11 cellular contexts compared by ENCODE assay signal in genomic region chr1:151619489-151620093, GRCh38. TPM values are rescaled to one million over a fixed set of nuclear protein-coding genes. Genes with fewer than 3 reads are reported as not detected.
DNase-seq lines count a peak whose midpoint lies in the region; ATAC-seq, FAIRE-seq and TF ChIP-seq lines count a peak whose summit lies in the region.
"Had no signal": no experiment of that assay in that cellular context is flagged by ENCODE, and none has a peak within 500 bp of the region (broad histone marks: within the 10 kb centered on the region; RNA-seq: fewer than 3 reads in every experiment).

No MANE protein-coding gene starts in this region.

- intact Hi-C loops in endothelial cell of umbilical vein (cut with micrococcal nuclease), result no loop called here
- intact Hi-C loops in posterior cingulate gyrus (cut with DNase I), result no loop called here

- in situ Hi-C loops in GM13976 (cut with MboI; ENCODE audit: low sequenced_read_pairs, unreplicated experiment), result no loop called here

- TF ChIP-seq POLR2A in endothelial cell of umbilical vein (IDR thresholded peaks at IDR 0.05; ENCODE audit: low read depth, low read length), result no peak

- no peak for FAIRE-seq in endothelial cell of umbilical vein (lab: Jason Lieb, UNC)
- FAIRE-seq: TTC549 had no signal

- H3K79me2 ChIP-seq in endothelial cell of umbilical vein (ENCODE audit: control insufficient read depth, insufficient read depth, low read length) (peaks cover 21% of the 10 kb centered on the region), neural progenitor cell (ENCODE audit: low read depth) (peaks cover 100% of the 10 kb centered on the region)

- no TSS peak for BruUV-seq in endothelial cell of umbilical vein (replicated peaks; lab: Mats Ljungman, UMichigan)

- H3K4me3 ChIP-seq in AG10803 (ENCODE audit: low read length) (no peak overlapping the region), endothelial cell of umbilical vein (replicated peaks in 1 of 3; ENCODE audit: insufficient read depth in 1 of 3, low read depth in 1 of 3, low read length in 3 of 3) (no peak overlapping the region), neural progenitor cell (no peak overlapping the region)
- H3K4me3 ChIP-seq: ovary, tibial artery had no signal

- POLR2A ChIA-PET in endothelial cell of umbilical vein (lab: Charles Lee), result interaction anchor here (0.6 kb wide), 1 partner anchor 21 kb away, joined by 4 read pairs; no protein-coding TSS in a partner anchor

- no peaks in the 10 kb centered on the region for H3K36me3 ChIP-seq in endothelial cell of umbilical vein (ENCODE audit: control insufficient read depth in 2 of 2, extremely low read depth in 1 of 2, insufficient read depth in 2 of 2, low read length in 2 of 2)
- no peaks in the 10 kb centered on the region for H3K36me3 ChIP-seq in neural progenitor cell
- H3K36me3 ChIP-seq: ovary had no signal

- ATAC-seq in HG02623 (IDR thresholded peaks at IDR 0.05; ENCODE audit: unreplicated experiment), result no peak

- H3F3A ChIP-seq in neural progenitor cell (ENCODE audit: low read depth), result peaks cover 3% of the 10 kb centered on the region

- peaks cover 13% of the 10 kb centered on the region for H3K4me1 Mint-ChIP-seq in neural progenitor cell

- no peak overlapping the region for H2AFZ ChIP-seq in endothelial cell of umbilical vein (ENCODE audit: low read depth, low read length)
- H2AFZ ChIP-seq in neural progenitor cell (replicated peaks), result no peak overlapping the region

- CTCF ChIA-PET in endothelial cell of umbilical vein (lab: Charles Lee), result interaction anchor here (0.8 to 1.9 kb wide), 15 partner anchors 9 to 217 kb away, joined by 3 to 8 read pairs (median 4); partner anchors contain the start of gene RIIAD1

- TF ChIP-seq CTCF in AG10803 (conservative IDR thresholded peaks at IDR 0.05; ENCODE audit: low read length) (no peak), endothelial cell of umbilical vein (IDR thresholded peaks at IDR 0.05; ENCODE audit: extremely low read depth in 1 of 2, insufficient read depth in 1 of 2, low read depth in 1 of 2, low read length in 2 of 2) (no peak), neural progenitor cell (IDR thresholded peaks at IDR 0.05) (no peak), GM13976 (IDR thresholded peaks at IDR 0.05; ENCODE audit: borderline replicate concordance, control extremely low read depth, extremely low read depth, insufficient read depth, missing control alignments) (no peak)

- H3K4me1 ChIP-seq in endothelial cell of umbilical vein (ENCODE audit: control insufficient read depth, extremely low read depth, insufficient read depth, low read length) (no peaks in the 10 kb centered on the region), neural progenitor cell (peaks cover 8% of the 10 kb centered on the region)

- dilution Hi-C loops in endothelial cell of umbilical vein (cut with MboI; ENCODE audit: extremely low pct_ligation_motif_present, low sequenced_read_pairs), result no loop called here

- H3K9me1 ChIP-seq in endothelial cell of umbilical vein (replicated peaks; ENCODE audit: control insufficient read depth, extremely low read depth, insufficient read depth, low read length), result no peaks in the 10 kb centered on the region

- peak overlapping the region; percentile 6 for H3K27ac Mint-ChIP-seq in neural progenitor cell

- no peak overlapping the region for H3K9ac ChIP-seq in endothelial cell of umbilical vein (replicated peaks; ENCODE audit: extremely low read depth, insufficient read depth, low read length)
- H3K9ac ChIP-seq in neural progenitor cell, result no peak overlapping the region

- DNase-seq in AG10803 (ENCODE audit: low read depth) (peak; percentile 38), MV-4-11 (lab: John Stamatoyannopoulos, UW) (peak; percentile 16), endothelial cell of umbilical vein (ENCODE audit: low read depth, low spot score) (peak; percentile 30), neural progenitor cell (ENCODE audit: low spot score) (no peak), GM13976 (ENCODE audit: low spot score) (no peak), posterior cingulate gyrus (no peak), D341Med (ENCODE audit: low spot score) (no peak)
- DNase-seq: ovary, tibial artery had no signal

- no peaks in the 10 kb centered on the region for H3K9me3 ChIP-seq in endothelial cell of umbilical vein (replicated peaks; ENCODE audit: control insufficient read depth, insufficient read depth, low read length)
- H3K9me3 ChIP-seq in neural progenitor cell (ENCODE audit: low read depth), result no peaks in the 10 kb centered on the region
- H3K9me3 ChIP-seq: ovary, tibial artery had no signal

- peaks cover 8% of the 10 kb centered on the region for H3K36me3 Mint-ChIP-seq in neural progenitor cell

- H4K20me1 ChIP-seq in endothelial cell of umbilical vein (replicated peaks; ENCODE audit: control insufficient read depth, extremely low read depth, insufficient read depth, low read length), result no peaks in the 10 kb centered on the region
- peaks cover 56% of the 10 kb centered on the region for H4K20me1 ChIP-seq in neural progenitor cell (ENCODE audit: low read depth)

- no peaks in the 10 kb centered on the region for H3K27me3 Mint-ChIP-seq in neural progenitor cell (ENCODE audit: insufficient read depth, low read depth)

- no peak overlapping the region for H3K4me3 Mint-ChIP-seq in neural progenitor cell

- H3K27me3 ChIP-seq in endothelial cell of umbilical vein (ENCODE audit: control insufficient read depth in 2 of 2, insufficient read depth in 2 of 2, low read length in 2 of 2), result no peaks in the 10 kb centered on the region
- no peaks in the 10 kb centered on the region for H3K27me3 ChIP-seq in neural progenitor cell
- H3K27me3 ChIP-seq: ovary, tibial artery had no signal

- H3K27ac ChIP-seq in endothelial cell of umbilical vein (ENCODE audit: insufficient read depth, low read depth, low read length), result no peak overlapping the region
- no peak overlapping the region for H3K27ac ChIP-seq in neural progenitor cell
- H3K27ac ChIP-seq: tibial artery had no signal

- peaks cover 2% of the 10 kb centered on the region for H3K9me3 Mint-ChIP-seq in neural progenitor cell

- no peak overlapping the region for H3K4me2 ChIP-seq in endothelial cell of umbilical vein (ENCODE audit: insufficient read depth, low read length)
- H3K4me2 ChIP-seq in neural progenitor cell, result no peak overlapping the region

TF ChIP-seq in endothelial cell of umbilical vein, 7 proteins besides CTCF, POLR2A, EP300 and RAD21:
- TF ChIP-seq, protein P1, sequence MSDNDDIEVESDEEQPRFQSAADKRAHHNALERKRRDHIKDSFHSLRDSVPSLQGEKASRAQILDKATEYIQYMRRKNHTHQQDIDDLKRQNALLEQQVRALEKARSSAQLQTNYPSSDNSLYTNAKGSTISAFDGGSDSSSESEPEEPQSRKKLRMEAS (IDR thresholded peaks at IDR 0.05; ENCODE audit: insufficient read depth, insufficient read length), result no peak
- TF ChIP-seq POLR2AphosphoS5 (IDR thresholded peaks at IDR 0.05; ENCODE audit: insufficient read depth, low read depth, low read length) (no peak), EZH2 (IDR thresholded peaks at IDR 0.05; ENCODE audit: borderline replicate concordance, low read depth, low read length, severe bottlenecking) (no peak), FOS (IDR thresholded peaks at IDR 0.05; ENCODE audit: borderline replicate concordance, insufficient read depth, low read length) (peak; percentile 32), MYC (IDR thresholded peaks at IDR 0.05; ENCODE audit: low read depth, low read length) (no peak), JUN (IDR thresholded peaks at IDR 0.05; ENCODE audit: borderline replicate concordance, insufficient read depth, insufficient read length, low read depth) (no peak), GATA2 (IDR thresholded peaks at IDR 0.05; ENCODE audit: insufficient read depth, insufficient read length, low read depth, low read length) (no peak)

RNA-seq across cellular contexts. Expression of gene SNX27, which starts 7.7 kb away (rescaled TPM):
- 24.5 and 24.9 TPM in 2 replicates for total RNA-seq in endothelial cell of umbilical vein
- polyA plus RNA-seq in endothelial cell of umbilical vein, result 7.7 and 8.1 TPM in 2 replicates
- 8.5 and 9.0 TPM in 2 replicates for polyA plus RNA-seq in endothelial cell of umbilical vein (2011; cell fraction: cytosol; rRNA removed)
- polyA plus RNA-seq in endothelial cell of umbilical vein (2011; cell fraction: nucleus; rRNA removed), result 14.8 and 16.1 TPM in 2 replicates
- 4.8 and 5.3 TPM in 2 replicates for polyA plus RNA-seq in endothelial cell of umbilical vein (2012)
- 27.5 and 29.0 TPM in 2 replicates for polyA minus RNA-seq in endothelial cell of umbilical vein
- 19.0 TPM for polyA minus RNA-seq in endothelial cell of umbilical vein (2011; cell fraction: cytosol; rRNA and poly(A)+ RNA removed)
- 18.8 and 24.0 TPM in 2 replicates for polyA minus RNA-seq in endothelial cell of umbilical vein (2011; cell fraction: nucleus; rRNA and poly(A)+ RNA removed)
- total RNA-seq in neural progenitor cell (ENCODE audit: low replicate concordance), result 30.5 and 34.1 TPM in 2 replicates

Comparison
In these comparisons a context has a peak if more than half of its experiments do, and no peak if none do; other contexts are left out.
1. DNase-seq: peak in AG10803 (single experiment), MV-4-11 (single experiment) and endothelial cell of umbilical vein (single experiment); none in neural progenitor cell (single experiment), GM13976 (single experiment), posterior cingulate gyrus (0 of 10) and D341Med (single experiment).